ENCODE assay signal across 29 cellular contexts in genomic region chr2:62050456-62051045, GRCh38.
DNase-seq lines count a peak whose midpoint lies in the region; ATAC-seq, FAIRE-seq and TF ChIP-seq lines count a peak whose summit lies in the region.
"Had no signal": no experiment of that assay in that cellular context is flagged by ENCODE, and none has a peak within 500 bp of the region (broad histone marks: within the 10 kb centered on the region; RNA-seq: fewer than 3 reads in every experiment).

No MANE protein-coding gene starts in this region.

- peaks cover 36% of the 10 kb centered on the region for H3K4me1 ChIP-seq in HUES64 (ENCODE audit: insufficient read depth, low read length)
- peaks cover 0 to 6% of the 10 kb centered on the region in 2 donors for H3K4me1 ChIP-seq in kidney (ENCODE audit: control insufficient read depth in 1 of 2, insufficient read depth in 1 of 2, low read depth in 1 of 2, low read length in 2 of 2)
- H3K4me1 ChIP-seq in sigmoid colon: no peaks in the 10 kb centered on the region
- H3K4me1 ChIP-seq: prostate gland, testis, uterus had no signal

- peaks cover 0 to 3% (median 0%) of the 10 kb centered on the region in 5 experiments for H3K9me3 Mint-ChIP-seq in brain
- H3K9me3 Mint-ChIP-seq in T-helper 2 cell treated with Interferon-gamma antibody and Interleukin-4, amounts not matched to agents 5 μg/mL and 100 μg/mL, for 36 hours: no peaks in the 10 kb centered on the region
- H3K9me3 Mint-ChIP-seq: activated naive CD8-positive, alpha-beta T cell treated with anti-CD3 and anti-CD28 coated beads, Interleukin-2, amount 50 U/mL, for 24 hours; activated T-cell treated with anti-CD3 and anti-CD28 coated beads, Interleukin-2, amount 50 U/mL, for 24 hours had no signal

- H3K4me1 Mint-ChIP-seq in brain: peaks cover 28% of the 10 kb centered on the region
- peaks cover 16% of the 10 kb centered on the region for H3K4me1 Mint-ChIP-seq in T-helper 2 cell treated with Interferon-gamma antibody and Interleukin-4, amounts not matched to agents 5 μg/mL and 100 μg/mL, for 36 hours (ENCODE audit: low read depth)

- POLR2A ChIA-PET in HEK293T (lab: Yijun Ruan, JAX): no interaction called here

- DNase-seq in kidney (no peak), sigmoid colon (no peak), HEK293T (ENCODE audit: extremely low spot score) (no peak)
- no peak for DNase-seq in T-helper 2 cell treated with Interferon-gamma antibody and Interleukin-4, amounts not matched to agents 5 μg/mL and 100 μg/mL, for 36 hours (ENCODE audit: low spot score)
- DNase-seq: activated CD4-positive, alpha-beta T cell treated with anti-CD3 and anti-CD28 coated beads for 48 hours; activated gamma-delta T cell treated with Interleukin-2 at 50 U/mL for 16 hours; activated naive CD8-positive, alpha-beta T cell treated with anti-CD3 and anti-CD28 coated beads, Interleukin-2, amount 50 U/mL, for 24 hours; activated T-cell treated with anti-CD3 and anti-CD28 coated beads, Interleukin-2, amount 50 U/mL, for 24 hours; brain microvascular endothelial cell; DND-41; effector CD4-positive, alpha-beta T cell; foreskin fibroblast; GM23248; KBM-7; left colon; mammary epithelial cell; NCI-H1694; NCI-H510A; OCI-M1; stimulated activated naive CD8-positive, alpha-beta T cell treated with anti-CD3 and anti-CD28 coated beads, Interleukin-15, Interleukin-2, amounts not matched to agents 100 U/mL and 50 U/mL, for 24 hours; testis; uterus had no signal

- H3K27ac ChIP-seq in HUES64 (ENCODE audit: low read depth, low read length) (peak overlapping the region; percentile 67; the same call in 1 of the 2 replicates), kidney (ENCODE audit: low read depth in 2 of 2, low read length in 2 of 2) (no peak overlapping the region), sigmoid colon (no peak overlapping the region)
- H3K27ac ChIP-seq: brain microvascular endothelial cell, C4-2B, epithelial cell of prostate, GM23248, prostate gland, testis had no signal

- H3K9me3 ChIP-seq in HUES64 (ENCODE audit: insufficient read depth, low read depth, low read length) (no peaks in the 10 kb centered on the region), kidney (ENCODE audit: control insufficient read depth in 1 of 2, low read length in 2 of 2) (no peaks in the 10 kb centered on the region), sigmoid colon (no peaks in the 10 kb centered on the region)
- H3K9me3 ChIP-seq: prostate gland, testis, uterus had no signal

- 42% methylated on average over 2 of the region's 2 CpGs for WGBS in HUES64
- WGBS in sigmoid colon, 2 donors: 68 to 70% methylated on average over 2 of the region's 2 CpGs

- H3K4me3 ChIP-seq in HUES64 (ENCODE audit: low read length): no peak overlapping the region
- no peak overlapping the region for H3K4me3 ChIP-seq in kidney (ENCODE audit: low read length in 2 of 2)
- H3K4me3 ChIP-seq in sigmoid colon: no peak overlapping the region
- H3K4me3 ChIP-seq: GM23248, prostate gland, testis, uterus had no signal

- peak overlapping the region in 1 of 5 experiments; percentile 61 for H3K4me3 Mint-ChIP-seq in brain
- H3K4me3 Mint-ChIP-seq in T-helper 2 cell treated with Interferon-gamma antibody and Interleukin-4, amounts not matched to agents 5 μg/mL and 100 μg/mL, for 36 hours: no peak overlapping the region
- H3K4me3 Mint-ChIP-seq: activated naive CD8-positive, alpha-beta T cell treated with anti-CD3 and anti-CD28 coated beads, Interleukin-2, amount 50 U/mL, for 24 hours; activated T-cell treated with anti-CD3 and anti-CD28 coated beads, Interleukin-2, amount 50 U/mL, for 24 hours had no signal

- no peaks in the 10 kb centered on the region for H3K27me3 ChIP-seq in HUES64 (ENCODE audit: insufficient read depth, low read length)
- H3K27me3 ChIP-seq in sigmoid colon: no peaks in the 10 kb centered on the region
- H3K27me3 ChIP-seq: brain microvascular endothelial cell, testis, uterus had no signal

- CTCF ChIA-PET in HEK293T (lab: Yijun Ruan, JAX): interaction anchor here (0.6 kb wide), 1 partner anchor 11 kb away, joined by 5 read pairs; no protein-coding TSS in a partner anchor

- FAIRE-seq in kidney (lab: Jason Lieb, UNC): peak; percentile 60

- TF ChIP-seq EP300 in sigmoid colon (IDR thresholded peaks at IDR 0.05): no peak

- H3K36me3 ChIP-seq in HUES64 (ENCODE audit: insufficient read depth, low read length) (no peaks in the 10 kb centered on the region), kidney (ENCODE audit: control insufficient read depth in 1 of 2, insufficient read depth in 2 of 2, low read length in 2 of 2) (no peaks in the 10 kb centered on the region), sigmoid colon (no peaks in the 10 kb centered on the region)
- H3K36me3 ChIP-seq: brain microvascular endothelial cell, prostate gland, uterus had no signal

- no peak for TF ChIP-seq POLR2A in sigmoid colon (IDR thresholded peaks at IDR 0.05)

- no peak for ATAC-seq in HG03196 (IDR thresholded peaks at IDR 0.05; ENCODE audit: unreplicated experiment)
- ATAC-seq: activated naive CD8-positive, alpha-beta T cell treated with anti-CD3 and anti-CD28 coated beads, Interleukin-2, amount 50 U/mL, for 24 hours; left colon; SK-N-SH treated with all-trans-retinoic acid at 6 μM for 48 hours; stimulated activated naive CD8-positive, alpha-beta T cell treated with anti-CD3 and anti-CD28 coated beads, Interleukin-15, Interleukin-2, amounts not matched to agents 100 U/mL and 50 U/mL, for 24 hours had no signal

- H3K36me3 Mint-ChIP-seq in brain: peaks cover 5% of the 10 kb centered on the region
- H3K36me3 Mint-ChIP-seq in T-helper 2 cell treated with Interferon-gamma antibody and Interleukin-4, amounts not matched to agents 5 μg/mL and 100 μg/mL, for 36 hours (ENCODE audit: low read depth): no peaks in the 10 kb centered on the region

- H3K9ac ChIP-seq in HUES64 (ENCODE audit: low read depth, low read length) (peak overlapping the region; percentile 28; the same call in 1 of the 2 replicates), kidney (ENCODE audit: low read length in 2 of 2) (no peak overlapping the region)
- H3K9ac ChIP-seq: GM23248 had no signal

- intact Hi-C loops in kidney (cut with DNase I): no loop called here
- intact Hi-C loops in sigmoid colon (cut with DNase I): no loop called here

- peak overlapping the region in 4 of 5 experiments; percentile 31 to 91 (median 46) for H3K27ac Mint-ChIP-seq in brain
- H3K27ac Mint-ChIP-seq in T-helper 2 cell treated with Interferon-gamma antibody and Interleukin-4, amounts not matched to agents 5 μg/mL and 100 μg/mL, for 36 hours: no peak overlapping the region
- H3K27ac Mint-ChIP-seq: activated naive CD8-positive, alpha-beta T cell treated with anti-CD3 and anti-CD28 coated beads, Interleukin-2, amount 50 U/mL, for 24 hours; activated T-cell treated with anti-CD3 and anti-CD28 coated beads, Interleukin-2, amount 50 U/mL, for 24 hours had no signal

- H3K27me3 Mint-ChIP-seq in brain: no peaks in the 10 kb centered on the region
- H3K27me3 Mint-ChIP-seq in T-helper 2 cell treated with Interferon-gamma antibody and Interleukin-4, amounts not matched to agents 5 μg/mL and 100 μg/mL, for 36 hours (ENCODE audit: low read depth): no peaks in the 10 kb centered on the region
- H3K27me3 Mint-ChIP-seq: activated naive CD8-positive, alpha-beta T cell treated with anti-CD3 and anti-CD28 coated beads, Interleukin-2, amount 50 U/mL, for 24 hours; activated T-cell treated with anti-CD3 and anti-CD28 coated beads, Interleukin-2, amount 50 U/mL, for 24 hours had no signal

- TF ChIP-seq CTCF in brain (conservative IDR thresholded peaks at IDR 0.05) (no peak), kidney (IDR thresholded peaks at IDR 0.05; ENCODE audit: borderline replicate concordance, extremely low read depth, insufficient read depth) (no peak), sigmoid colon (IDR thresholded peaks at IDR 0.05) (no peak)

TF ChIP-seq in HEK293T, 16 proteins besides CTCF, POLR2A, EP300 and RAD21:
- TF ChIP-seq ZNF384 (IDR thresholded peaks at IDR 0.05) (no peak), FOXA1 (IDR thresholded peaks at IDR 0.05) (no peak), CTBP1 (IDR thresholded peaks at IDR 0.05; ENCODE audit: borderline replicate concordance) (no peak), NFRKB (IDR thresholded peaks at IDR 0.05) (no peak), SUZ12 (IDR thresholded peaks at IDR 0.05) (no peak), FOXM1 (IDR thresholded peaks at IDR 0.05; ENCODE audit: borderline replicate concordance) (no peak), ARNT (IDR thresholded peaks at IDR 0.05) (no peak), SP1 (IDR thresholded peaks at IDR 0.05) (no peak), L3MBTL2 (conservative IDR thresholded peaks at IDR 0.05) (no peak)
